ENCODE assay signal across 14 cellular contexts in the genomic region with DNA sequence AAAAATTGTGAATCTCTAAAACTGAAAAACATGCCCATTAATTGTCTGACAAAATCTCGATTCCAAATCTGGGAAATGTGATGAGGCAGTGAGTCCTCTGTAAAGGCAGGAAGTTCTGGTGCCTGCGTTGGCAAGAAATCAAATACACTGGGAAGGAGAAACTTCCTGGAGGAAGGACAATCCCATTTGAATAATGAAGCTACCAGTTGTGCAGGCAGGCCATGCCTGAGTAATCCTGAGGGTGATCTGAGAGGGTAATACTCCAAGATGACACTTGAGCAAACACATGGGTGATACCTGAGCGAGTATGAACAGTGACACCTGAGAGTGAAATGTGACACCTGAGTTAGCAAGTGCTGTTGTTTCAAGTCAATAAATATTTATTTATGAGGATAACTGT. TPM values are rescaled to one million over a fixed set of nuclear protein-coding genes. Genes with fewer than 3 reads are reported as not detected.
DNase-seq lines count a peak whose midpoint lies in the region; ATAC-seq and TF ChIP-seq lines count a peak whose summit lies in the region.
"Had no signal": no experiment of that assay in that cellular context is flagged by ENCODE, and none has a peak within 500 bp of the region (broad histone marks: within the 10 kb centered on the region; RNA-seq: fewer than 3 reads in every experiment).

No MANE protein-coding gene starts in this region.

- H3K9me3 Mint-ChIP-seq in chondrocyte (ENCODE audit: low read depth) = no peaks in the 10 kb centered on the region
- H3K9me3 Mint-ChIP-seq: natural killer cell treated with Interleukin-12 subunit alpha and Interleukin-12 subunit beta and Interleukin-15 and Interleukin-18, amount 100 ng/mL, for 72 hours had no signal

- TF ChIP-seq CTCF in fibroblast of mammary gland (conservative IDR thresholded peaks at IDR 0.05; ENCODE audit: control insufficient read depth, insufficient read depth, low read depth, low read length) (no peak), chondrocyte (IDR thresholded peaks at IDR 0.05) (no peak)

- peak; percentile 14 for DNase-seq in AG20443 (ENCODE audit: low spot score)
- DNase-seq in HPDE6-E6E7 (ENCODE audit: extremely low spot score) = peak; percentile 49
- DNase-seq in NCI-H526 (lab: John Stamatoyannopoulos, UW) = peak; percentile 65 to 77
- peak; percentile 14 for DNase-seq in fibroblast of mammary gland (ENCODE audit: low read depth)
- DNase-seq in MV-4-11 (lab: John Stamatoyannopoulos, UW) = no peak
- DNase-seq in chondrocyte (ENCODE audit: low spot score) = no peak
- DNase-seq: activated CD8-positive, alpha-beta memory T cell treated with anti-CD3 and anti-CD28 coated beads for 24 hours; body of pancreas; retina; SJCRH30; trophoblast cell had no signal

- ATAC-seq in GM21515 (IDR thresholded peaks at IDR 0.05; ENCODE audit: unreplicated experiment) = no peak
- no peak for ATAC-seq in HG03045 (IDR thresholded peaks at IDR 0.05; ENCODE audit: unreplicated experiment)
- ATAC-seq: body of pancreas; natural killer cell treated with Interleukin-12 subunit alpha and Interleukin-12 subunit beta and Interleukin-15 and Interleukin-18, amount 100 ng/mL, for 72 hours had no signal

- H3K36me3 Mint-ChIP-seq in chondrocyte (ENCODE audit: low read depth) = no peaks in the 10 kb centered on the region
- H3K36me3 Mint-ChIP-seq: natural killer cell treated with Interleukin-12 subunit alpha and Interleukin-12 subunit beta and Interleukin-15 and Interleukin-18, amount 100 ng/mL, for 72 hours had no signal

- H3K27me3 Mint-ChIP-seq in chondrocyte (ENCODE audit: low read depth) = no peaks in the 10 kb centered on the region
- H3K27me3 Mint-ChIP-seq: natural killer cell treated with Interleukin-12 subunit alpha and Interleukin-12 subunit beta and Interleukin-15 and Interleukin-18, amount 100 ng/mL, for 72 hours had no signal

- H3K4me3 ChIP-seq in fibroblast of mammary gland (ENCODE audit: control insufficient read depth, low read depth, low read length) = no peak overlapping the region
- H3K4me3 ChIP-seq: body of pancreas, SJCRH30 had no signal

- H3K27ac Mint-ChIP-seq in chondrocyte (ENCODE audit: unreplicated experiment) = no peak overlapping the region
- H3K27ac Mint-ChIP-seq: natural killer cell treated with Interleukin-12 subunit alpha and Interleukin-12 subunit beta and Interleukin-15 and Interleukin-18, amount 100 ng/mL, for 72 hours had no signal

- no peak overlapping the region for H3K4me3 Mint-ChIP-seq in chondrocyte (ENCODE audit: unreplicated experiment)
- H3K4me3 Mint-ChIP-seq: natural killer cell treated with Interleukin-12 subunit alpha and Interleukin-12 subunit beta and Interleukin-15 and Interleukin-18, amount 100 ng/mL, for 72 hours had no signal

- H3K4me1 Mint-ChIP-seq in chondrocyte (ENCODE audit: low read depth) = no peaks in the 10 kb centered on the region

RNA-seq across cellular contexts. Expression of a gene that starts 49.6 kb away (rescaled TPM):
- 0.90 to 2.5 TPM (median 1.0 TPM) in 3 replicates for total RNA-seq in chondrocyte

RNA-seq across cellular contexts. Expression of a gene that starts 49.9 kb away (rescaled TPM):
- 15.6 to 17.9 TPM (median 17.6 TPM) in 3 replicates for total RNA-seq in chondrocyte

Comparison
In these comparisons a context has a peak if more than half of its experiments do, and no peak if none do; other contexts are left out.
1. DNase-seq: peak in AG20443 (single experiment), HPDE6-E6E7 (single experiment), NCI-H526 (2 of 2) and fibroblast of mammary gland (single experiment); none in MV-4-11 (single experiment) and chondrocyte (single experiment).